ENCODE assay signal across 10 cellular contexts in genomic region chr18:48662021-48662661, GRCh38.
A peak's percentile ranks its signal among the peaks of the same experiment; 100 is the strongest.
DNase-seq lines count a peak whose midpoint lies in the region; ATAC-seq and TF ChIP-seq lines count a peak whose summit lies in the region.
"Had no signal": no experiment of that assay in that cellular context is flagged by ENCODE, and none has a peak within 500 bp of the region (broad histone marks: within the 10 kb centered on the region; RNA-seq: fewer than 3 reads in every experiment).

No MANE protein-coding gene starts in this region.

- H3K9ac ChIP-seq in endodermal cell (ENCODE audit: extremely low read depth, low read length, poor library complexity, severe bottlenecking), result no peak overlapping the region

- H3K4me3 ChIP-seq in endodermal cell (ENCODE audit: low read length) (no peak overlapping the region), neutrophil (ENCODE audit: low read depth in 1 of 2, low read length in 1 of 2) (peak overlapping the region in 1 of 2 experiments; percentile 15), vagina (no peak overlapping the region)

- intact Hi-C loops in vagina (cut with DNase I), result loop anchor here (5.0 kb wide), 1 partner anchor 185 kb away; no protein-coding TSS in a partner anchor

- H3K36me3 Mint-ChIP-seq in endodermal cell (ENCODE audit: low read depth), result peaks cover 17% of the 10 kb centered on the region

- WGBS in endodermal cell (ENCODE audit: insufficient coverage in 1 of 2, insufficient read length in 1 of 2), 2 experiments, result 81 to 91% methylated on average over 9 of the region's 9 CpGs

- peak; percentile 29 for DNase-seq in DMS53 treated with DMSO at 0.1 percent for 48 hours (lab: John Stamatoyannopoulos, UW; ENCODE audit: unreplicated experiment)
- DNase-seq in NCI-H226, result peak; percentile 23
- DNase-seq in endodermal cell, result peak; percentile 62
- no peak for DNase-seq in cerebellar cortex (ENCODE audit: low spot score)
- no peak for DNase-seq in occipital lobe (lab: John Stamatoyannopoulos, UW)
- no peak for DNase-seq in vagina (ENCODE audit: extremely low spot score in 2 of 2)
- DNase-seq: stimulated activated naive CD8-positive, alpha-beta T cell treated with anti-CD3 and anti-CD28 coated beads, Interleukin-15, Interleukin-2, amounts not matched to agents 100 U/mL and 50 U/mL, for 24 hours had no signal

- H3K9me3 ChIP-seq in endodermal cell (ENCODE audit: control insufficient read depth, low read length), result peaks cover 27% of the 10 kb centered on the region
- H3K9me3 ChIP-seq in neutrophil, result no peaks in the 10 kb centered on the region
- H3K9me3 ChIP-seq in vagina, result no peaks in the 10 kb centered on the region

- peaks cover 7% of the 10 kb centered on the region for H3K4me1 Mint-ChIP-seq in endodermal cell

- no peak overlapping the region for H3K27ac Mint-ChIP-seq in endodermal cell
- H3K27ac Mint-ChIP-seq: activated T-helper 2 cell treated with anti-CD3 and anti-CD28 coated beads, Interferon-gamma antibody, Interleukin-2, Interleukin-4, amounts not matched to agents 10 μg/mL and 5 μg/mL and 100 μg/mL, durations not matched to agents 14 hours and 24 hours and 36 hours had no signal

- no peak overlapping the region for H3K4me3 Mint-ChIP-seq in endodermal cell

- no peaks in the 10 kb centered on the region for H3K27me3 ChIP-seq in endodermal cell (ENCODE audit: control insufficient read depth, insufficient read depth, low read length, poor library complexity, severe bottlenecking)
- no peaks in the 10 kb centered on the region for H3K27me3 ChIP-seq in neutrophil
- H3K27me3 ChIP-seq in vagina, result no peaks in the 10 kb centered on the region

- no peak for ATAC-seq in HG02884 (IDR thresholded peaks at IDR 0.05; ENCODE audit: unreplicated experiment)
- ATAC-seq: stimulated activated naive CD8-positive, alpha-beta T cell treated with anti-CD3 and anti-CD28 coated beads, Interleukin-15, Interleukin-2, amounts not matched to agents 100 U/mL and 50 U/mL, for 24 hours had no signal

- H3K4me1 ChIP-seq in endodermal cell (ENCODE audit: control insufficient read depth, insufficient read depth, low read length) (no peaks in the 10 kb centered on the region), neutrophil (ENCODE audit: control insufficient read depth in 1 of 2, insufficient read depth in 1 of 2, low read depth in 1 of 2, low read length in 1 of 2) (peaks cover 32 to 38% of the 10 kb centered on the region in 2 experiments), vagina (peaks cover 14% of the 10 kb centered on the region)

- peaks cover 10% of the 10 kb centered on the region for H3K9me3 Mint-ChIP-seq in endodermal cell
- H3K9me3 Mint-ChIP-seq: activated T-helper 2 cell treated with anti-CD3 and anti-CD28 coated beads, Interferon-gamma antibody, Interleukin-2, Interleukin-4, amounts not matched to agents 10 μg/mL and 5 μg/mL and 100 μg/mL, durations not matched to agents 14 hours and 24 hours and 36 hours had no signal

- TF ChIP-seq CTCF in endodermal cell (conservative IDR thresholded peaks at IDR 0.05), result no peak
- no peak for TF ChIP-seq CTCF in neutrophil (IDR thresholded peaks at IDR 0.05)
- TF ChIP-seq CTCF in vagina (IDR thresholded peaks at IDR 0.05), result no peak

- H3K36me3 ChIP-seq in endodermal cell (ENCODE audit: control insufficient read depth, insufficient read depth, low read length), result peaks cover 21% of the 10 kb centered on the region
- no peaks in the 10 kb centered on the region for H3K36me3 ChIP-seq in neutrophil
- H3K36me3 ChIP-seq in vagina, result peaks cover 0 to 17% of the 10 kb centered on the region in 2 donors

- H3K27ac ChIP-seq in endodermal cell (ENCODE audit: low read depth, low read length) (no peak overlapping the region), neutrophil (peak overlapping the region; percentile 67), vagina (no peak overlapping the region)

- TF ChIP-seq POLR2A in vagina (IDR thresholded peaks at IDR 0.05), result no peak

- no peaks in the 10 kb centered on the region for H3K27me3 Mint-ChIP-seq in endodermal cell (ENCODE audit: insufficient read depth)

Comparison
In these comparisons a context has a peak if more than half of its experiments do, and no peak if none do; other contexts are left out.
1. DNase-seq: peak in DMS53 treated with DMSO at 0.1 percent for 48 hours (single experiment), NCI-H226 (single experiment) and endodermal cell (single experiment); none in cerebellar cortex (single experiment), occipital lobe (single experiment) and vagina (0 of 2).